ENCODE assay signal across 2 cellular contexts in the genomic region with DNA sequence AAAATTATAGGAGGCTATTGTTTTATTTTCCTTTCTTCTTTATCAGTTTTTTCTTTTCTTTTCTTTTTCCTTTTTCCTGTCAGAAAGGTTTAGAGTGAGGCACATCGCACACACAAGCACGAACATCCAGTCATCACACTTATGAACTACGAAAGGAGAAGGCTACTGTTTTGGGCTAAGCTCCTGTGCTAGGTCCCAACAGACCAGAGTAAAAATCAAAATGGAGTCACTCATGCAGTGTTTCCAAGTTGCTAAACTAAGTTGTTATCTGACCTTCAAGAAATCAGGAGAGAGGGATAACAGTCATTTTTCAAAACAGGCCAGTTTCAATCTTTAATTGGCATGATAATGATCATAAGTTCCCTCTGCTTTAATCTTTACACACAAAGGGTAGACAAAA.
TF ChIP-seq lines count a peak whose summit lies in the region.

No MANE protein-coding gene starts in this region.

TF ChIP-seq in GM23338, 12 proteins besides CTCF, POLR2A, EP300 and RAD21 (continued from another document):
- TF ChIP-seq, protein P1, sequence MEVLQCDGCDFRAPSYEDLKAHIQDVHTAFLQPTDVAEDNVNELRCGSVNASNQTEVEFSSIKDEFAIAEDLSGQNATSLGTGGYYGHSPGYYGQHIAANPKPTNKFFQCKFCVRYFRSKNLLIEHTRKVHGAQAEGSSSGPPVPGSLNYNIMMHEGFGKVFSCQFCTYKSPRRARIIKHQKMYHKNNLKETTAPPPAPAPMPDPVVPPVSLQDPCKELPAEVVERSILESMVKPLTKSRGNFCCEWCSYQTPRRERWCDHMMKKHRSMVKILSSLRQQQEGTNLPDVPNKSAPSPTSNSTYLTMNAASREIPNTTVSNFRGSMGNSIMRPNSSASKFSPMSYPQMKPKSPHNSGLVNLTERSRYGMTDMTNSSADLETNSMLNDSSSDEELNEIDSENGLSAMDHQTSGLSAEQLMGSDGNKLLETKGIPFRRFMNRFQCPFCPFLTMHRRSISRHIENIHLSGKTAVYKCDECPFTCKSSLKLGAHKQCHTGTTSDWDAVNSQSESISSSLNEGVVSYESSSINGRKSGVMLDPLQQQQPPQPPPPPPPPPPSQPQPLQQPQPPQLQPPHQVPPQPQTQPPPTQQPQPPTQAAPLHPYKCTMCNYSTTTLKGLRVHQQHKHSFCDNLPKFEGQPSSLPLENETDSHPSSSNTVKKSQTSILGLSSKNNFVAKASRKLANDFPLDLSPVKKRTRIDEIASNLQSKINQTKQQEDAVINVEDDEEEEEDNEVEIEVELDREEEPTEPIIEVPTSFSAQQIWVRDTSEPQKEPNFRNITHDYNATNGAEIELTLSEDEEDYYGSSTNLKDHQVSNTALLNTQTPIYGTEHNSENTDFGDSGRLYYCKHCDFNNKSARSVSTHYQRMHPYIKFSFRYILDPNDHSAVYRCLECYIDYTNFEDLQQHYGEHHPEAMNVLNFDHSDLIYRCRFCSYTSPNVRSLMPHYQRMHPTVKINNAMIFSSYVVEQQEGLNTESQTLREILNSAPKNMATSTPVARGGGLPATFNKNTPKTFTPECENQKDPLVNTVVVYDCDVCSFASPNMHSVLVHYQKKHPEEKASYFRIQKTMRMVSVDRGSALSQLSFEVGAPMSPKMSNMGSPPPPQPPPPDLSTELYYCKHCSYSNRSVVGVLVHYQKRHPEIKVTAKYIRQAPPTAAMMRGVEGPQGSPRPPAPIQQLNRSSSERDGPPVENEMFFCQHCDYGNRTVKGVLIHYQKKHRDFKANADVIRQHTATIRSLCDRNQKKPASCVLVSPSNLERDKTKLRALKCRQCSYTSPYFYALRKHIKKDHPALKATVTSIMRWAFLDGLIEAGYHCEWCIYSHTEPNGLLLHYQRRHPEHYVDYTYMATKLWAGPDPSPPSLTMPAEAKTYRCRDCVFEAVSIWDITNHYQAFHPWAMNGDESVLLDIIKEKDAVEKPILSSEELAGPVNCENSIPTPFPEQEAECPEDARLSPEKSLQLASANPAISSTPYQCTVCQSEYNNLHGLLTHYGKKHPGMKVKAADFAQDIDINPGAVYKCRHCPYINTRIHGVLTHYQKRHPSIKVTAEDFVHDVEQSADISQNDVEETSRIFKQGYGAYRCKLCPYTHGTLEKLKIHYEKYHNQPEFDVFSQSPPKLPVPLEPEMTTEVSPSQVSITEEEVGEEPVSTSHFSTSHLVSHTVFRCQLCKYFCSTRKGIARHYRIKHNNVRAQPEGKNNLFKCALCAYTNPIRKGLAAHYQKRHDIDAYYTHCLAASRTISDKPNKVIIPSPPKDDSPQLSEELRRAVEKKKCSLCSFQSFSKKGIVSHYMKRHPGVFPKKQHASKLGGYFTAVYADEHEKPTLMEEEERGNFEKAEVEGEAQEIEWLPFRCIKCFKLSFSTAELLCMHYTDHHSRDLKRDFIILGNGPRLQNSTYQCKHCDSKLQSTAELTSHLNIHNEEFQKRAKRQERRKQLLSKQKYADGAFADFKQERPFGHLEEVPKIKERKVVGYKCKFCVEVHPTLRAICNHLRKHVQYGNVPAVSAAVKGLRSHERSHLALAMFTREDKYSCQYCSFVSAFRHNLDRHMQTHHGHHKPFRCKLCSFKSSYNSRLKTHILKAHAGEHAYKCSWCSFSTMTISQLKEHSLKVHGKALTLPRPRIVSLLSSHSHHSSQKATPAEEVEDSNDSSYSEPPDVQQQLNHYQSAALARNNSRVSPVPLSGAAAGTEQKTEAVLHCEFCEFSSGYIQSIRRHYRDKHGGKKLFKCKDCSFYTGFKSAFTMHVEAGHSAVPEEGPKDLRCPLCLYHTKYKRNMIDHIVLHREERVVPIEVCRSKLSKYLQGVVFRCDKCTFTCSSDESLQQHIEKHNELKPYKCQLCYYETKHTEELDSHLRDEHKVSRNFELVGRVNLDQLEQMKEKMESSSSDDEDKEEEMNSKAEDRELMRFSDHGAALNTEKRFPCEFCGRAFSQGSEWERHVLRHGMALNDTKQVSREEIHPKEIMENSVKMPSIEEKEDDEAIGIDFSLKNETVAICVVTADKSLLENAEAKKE (CRISPR knock-in tag; IDR thresholded peaks at IDR 0.05) = no peak
TF ChIP-seq in GM23338: peak in this region for 0.

TF ChIP-seq in K562, 482 proteins besides CTCF, POLR2A, EP300 and RAD21 (continued from another document and continues in another):
- TF ChIP-seq YBX1 (IDR thresholded peaks at IDR 0.05) (no peak), MED1 (CRISPR knock-in tag; IDR thresholded peaks at IDR 0.05; ENCODE audit: borderline replicate concordance) (no peak), DDX20 (tag; IDR thresholded peaks at IDR 0.05; ENCODE audit: low read depth) (0 out of 2 replicates have a peak, but pooled peaks have one; percentile 19), MECOM (CRISPR knock-in tag; IDR thresholded peaks at IDR 0.05) (0 out of 2 replicates have a peak, but pooled peaks have one; percentile 45), XRCC3 (IDR thresholded peaks at IDR 0.05) (no peak), ARID2 (IDR thresholded peaks at IDR 0.05) (no peak), FOXK1 (CRISPR knock-in tag; IDR thresholded peaks at IDR 0.05; ENCODE audit: borderline replicate concordance) (no peak), MXI1 (IDR thresholded peaks at IDR 0.05; ENCODE audit: low read depth, low read length) (no peak), SMARCC2 (IDR thresholded peaks at IDR 0.05; ENCODE audit: low read depth) (no peak), TCF3 (CRISPR knock-in tag; IDR thresholded peaks at IDR 0.05) (no peak), ZNF586 (CRISPR knock-in tag; conservative IDR thresholded peaks at IDR 0.05) (no peak), HDAC6 (IDR thresholded peaks at IDR 0.05; ENCODE audit: low read depth, low read length) (no peak), KLF6 (CRISPR knock-in tag; IDR thresholded peaks at IDR 0.05; ENCODE audit: borderline replicate concordance) (peak; percentile 20; the same call in 1 of the 2 replicates), HDGF (IDR thresholded peaks at IDR 0.05) (no peak), NCOA2 (IDR thresholded peaks at IDR 0.05; ENCODE audit: partially characterized antibody in 2 of 2) (no peak)
- TF ChIP-seq, protein P2, sequence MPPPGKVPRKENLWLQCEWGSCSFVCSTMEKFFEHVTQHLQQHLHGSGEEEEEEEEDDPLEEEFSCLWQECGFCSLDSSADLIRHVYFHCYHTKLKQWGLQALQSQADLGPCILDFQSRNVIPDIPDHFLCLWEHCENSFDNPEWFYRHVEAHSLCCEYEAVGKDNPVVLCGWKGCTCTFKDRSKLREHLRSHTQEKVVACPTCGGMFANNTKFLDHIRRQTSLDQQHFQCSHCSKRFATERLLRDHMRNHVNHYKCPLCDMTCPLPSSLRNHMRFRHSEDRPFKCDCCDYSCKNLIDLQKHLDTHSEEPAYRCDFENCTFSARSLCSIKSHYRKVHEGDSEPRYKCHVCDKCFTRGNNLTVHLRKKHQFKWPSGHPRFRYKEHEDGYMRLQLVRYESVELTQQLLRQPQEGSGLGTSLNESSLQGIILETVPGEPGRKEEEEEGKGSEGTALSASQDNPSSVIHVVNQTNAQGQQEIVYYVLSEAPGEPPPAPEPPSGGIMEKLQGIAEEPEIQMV (tag; conservative IDR thresholded peaks at IDR 0.05; ENCODE audit: low read depth) = 0 out of 2 replicates have a peak, but pooled peaks have one; percentile 24
- TF ChIP-seq, protein P3, sequence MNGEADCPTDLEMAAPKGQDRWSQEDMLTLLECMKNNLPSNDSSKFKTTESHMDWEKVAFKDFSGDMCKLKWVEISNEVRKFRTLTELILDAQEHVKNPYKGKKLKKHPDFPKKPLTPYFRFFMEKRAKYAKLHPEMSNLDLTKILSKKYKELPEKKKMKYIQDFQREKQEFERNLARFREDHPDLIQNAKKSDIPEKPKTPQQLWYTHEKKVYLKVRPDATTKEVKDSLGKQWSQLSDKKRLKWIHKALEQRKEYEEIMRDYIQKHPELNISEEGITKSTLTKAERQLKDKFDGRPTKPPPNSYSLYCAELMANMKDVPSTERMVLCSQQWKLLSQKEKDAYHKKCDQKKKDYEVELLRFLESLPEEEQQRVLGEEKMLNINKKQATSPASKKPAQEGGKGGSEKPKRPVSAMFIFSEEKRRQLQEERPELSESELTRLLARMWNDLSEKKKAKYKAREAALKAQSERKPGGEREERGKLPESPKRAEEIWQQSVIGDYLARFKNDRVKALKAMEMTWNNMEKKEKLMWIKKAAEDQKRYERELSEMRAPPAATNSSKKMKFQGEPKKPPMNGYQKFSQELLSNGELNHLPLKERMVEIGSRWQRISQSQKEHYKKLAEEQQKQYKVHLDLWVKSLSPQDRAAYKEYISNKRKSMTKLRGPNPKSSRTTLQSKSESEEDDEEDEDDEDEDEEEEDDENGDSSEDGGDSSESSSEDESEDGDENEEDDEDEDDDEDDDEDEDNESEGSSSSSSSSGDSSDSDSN (IDR thresholded peaks at IDR 0.05; ENCODE audit: borderline replicate concordance in 1 of 2, low read depth in 2 of 2, low read length in 2 of 2) = no peak
- TF ChIP-seq, protein P4, sequence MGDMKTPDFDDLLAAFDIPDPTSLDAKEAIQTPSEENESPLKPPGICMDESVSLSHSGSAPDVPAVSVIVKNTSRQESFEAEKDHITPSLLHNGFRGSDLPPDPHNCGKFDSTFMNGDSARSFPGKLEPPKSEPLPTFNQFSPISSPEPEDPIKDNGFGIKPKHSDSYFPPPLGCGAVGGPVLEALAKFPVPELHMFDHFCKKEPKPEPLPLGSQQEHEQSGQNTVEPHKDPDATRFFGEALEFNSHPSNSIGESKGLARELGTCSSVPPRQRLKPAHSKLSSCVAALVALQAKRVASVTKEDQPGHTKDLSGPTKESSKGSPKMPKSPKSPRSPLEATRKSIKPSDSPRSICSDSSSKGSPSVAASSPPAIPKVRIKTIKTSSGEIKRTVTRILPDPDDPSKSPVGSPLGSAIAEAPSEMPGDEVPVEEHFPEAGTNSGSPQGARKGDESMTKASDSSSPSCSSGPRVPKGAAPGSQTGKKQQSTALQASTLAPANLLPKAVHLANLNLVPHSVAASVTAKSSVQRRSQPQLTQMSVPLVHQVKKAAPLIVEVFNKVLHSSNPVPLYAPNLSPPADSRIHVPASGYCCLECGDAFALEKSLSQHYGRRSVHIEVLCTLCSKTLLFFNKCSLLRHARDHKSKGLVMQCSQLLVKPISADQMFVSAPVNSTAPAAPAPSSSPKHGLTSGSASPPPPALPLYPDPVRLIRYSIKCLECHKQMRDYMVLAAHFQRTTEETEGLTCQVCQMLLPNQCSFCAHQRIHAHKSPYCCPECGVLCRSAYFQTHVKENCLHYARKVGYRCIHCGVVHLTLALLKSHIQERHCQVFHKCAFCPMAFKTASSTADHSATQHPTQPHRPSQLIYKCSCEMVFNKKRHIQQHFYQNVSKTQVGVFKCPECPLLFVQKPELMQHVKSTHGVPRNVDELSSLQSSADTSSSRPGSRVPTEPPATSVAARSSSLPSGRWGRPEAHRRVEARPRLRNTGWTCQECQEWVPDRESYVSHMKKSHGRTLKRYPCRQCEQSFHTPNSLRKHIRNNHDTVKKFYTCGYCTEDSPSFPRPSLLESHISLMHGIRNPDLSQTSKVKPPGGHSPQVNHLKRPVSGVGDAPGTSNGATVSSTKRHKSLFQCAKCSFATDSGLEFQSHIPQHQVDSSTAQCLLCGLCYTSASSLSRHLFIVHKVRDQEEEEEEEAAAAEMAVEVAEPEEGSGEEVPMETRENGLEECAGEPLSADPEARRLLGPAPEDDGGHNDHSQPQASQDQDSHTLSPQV (IDR thresholded peaks at IDR 0.05) = peak; percentile 51; the same call in 1 of the 2 replicates
- TF ChIP-seq, protein P5, sequence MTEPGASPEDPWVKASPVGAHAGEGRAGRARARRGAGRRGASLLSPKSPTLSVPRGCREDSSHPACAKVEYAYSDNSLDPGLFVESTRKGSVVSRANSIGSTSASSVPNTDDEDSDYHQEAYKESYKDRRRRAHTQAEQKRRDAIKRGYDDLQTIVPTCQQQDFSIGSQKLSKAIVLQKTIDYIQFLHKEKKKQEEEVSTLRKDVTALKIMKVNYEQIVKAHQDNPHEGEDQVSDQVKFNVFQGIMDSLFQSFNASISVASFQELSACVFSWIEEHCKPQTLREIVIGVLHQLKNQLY (CRISPR knock-in tag; conservative IDR thresholded peaks at IDR 0.05) = no peak
- TF ChIP-seq, protein P6, sequence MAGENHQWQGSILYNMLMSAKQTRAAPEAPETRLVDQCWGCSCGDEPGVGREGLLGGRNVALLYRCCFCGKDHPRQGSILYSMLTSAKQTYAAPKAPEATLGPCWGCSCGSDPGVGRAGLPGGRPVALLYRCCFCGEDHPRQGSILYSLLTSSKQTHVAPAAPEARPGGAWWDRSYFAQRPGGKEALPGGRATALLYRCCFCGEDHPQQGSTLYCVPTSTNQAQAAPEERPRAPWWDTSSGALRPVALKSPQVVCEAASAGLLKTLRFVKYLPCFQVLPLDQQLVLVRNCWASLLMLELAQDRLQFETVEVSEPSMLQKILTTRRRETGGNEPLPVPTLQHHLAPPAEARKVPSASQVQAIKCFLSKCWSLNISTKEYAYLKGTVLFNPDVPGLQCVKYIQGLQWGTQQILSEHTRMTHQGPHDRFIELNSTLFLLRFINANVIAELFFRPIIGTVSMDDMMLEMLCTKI (IDR thresholded peaks at IDR 0.05; ENCODE audit: partially characterized antibody) = no peak
- TF ChIP-seq, protein P7, sequence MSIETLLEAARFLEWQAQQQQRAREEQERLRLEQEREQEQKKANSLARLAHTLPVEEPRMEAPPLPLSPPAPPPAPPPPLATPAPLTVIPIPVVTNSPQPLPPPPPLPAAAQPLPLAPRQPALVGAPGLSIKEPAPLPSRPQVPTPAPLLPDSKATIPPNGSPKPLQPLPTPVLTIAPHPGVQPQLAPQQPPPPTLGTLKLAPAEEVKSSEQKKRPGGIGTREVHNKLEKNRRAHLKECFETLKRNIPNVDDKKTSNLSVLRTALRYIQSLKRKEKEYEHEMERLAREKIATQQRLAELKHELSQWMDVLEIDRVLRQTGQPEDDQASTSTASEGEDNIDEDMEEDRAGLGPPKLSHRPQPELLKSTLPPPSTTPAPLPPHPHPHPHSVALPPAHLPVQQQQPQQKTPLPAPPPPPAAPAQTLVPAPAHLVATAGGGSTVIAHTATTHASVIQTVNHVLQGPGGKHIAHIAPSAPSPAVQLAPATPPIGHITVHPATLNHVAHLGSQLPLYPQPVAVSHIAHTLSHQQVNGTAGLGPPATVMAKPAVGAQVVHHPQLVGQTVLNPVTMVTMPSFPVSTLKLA (conservative IDR thresholded peaks at IDR 0.05) = no peak
- TF ChIP-seq, protein P8, sequence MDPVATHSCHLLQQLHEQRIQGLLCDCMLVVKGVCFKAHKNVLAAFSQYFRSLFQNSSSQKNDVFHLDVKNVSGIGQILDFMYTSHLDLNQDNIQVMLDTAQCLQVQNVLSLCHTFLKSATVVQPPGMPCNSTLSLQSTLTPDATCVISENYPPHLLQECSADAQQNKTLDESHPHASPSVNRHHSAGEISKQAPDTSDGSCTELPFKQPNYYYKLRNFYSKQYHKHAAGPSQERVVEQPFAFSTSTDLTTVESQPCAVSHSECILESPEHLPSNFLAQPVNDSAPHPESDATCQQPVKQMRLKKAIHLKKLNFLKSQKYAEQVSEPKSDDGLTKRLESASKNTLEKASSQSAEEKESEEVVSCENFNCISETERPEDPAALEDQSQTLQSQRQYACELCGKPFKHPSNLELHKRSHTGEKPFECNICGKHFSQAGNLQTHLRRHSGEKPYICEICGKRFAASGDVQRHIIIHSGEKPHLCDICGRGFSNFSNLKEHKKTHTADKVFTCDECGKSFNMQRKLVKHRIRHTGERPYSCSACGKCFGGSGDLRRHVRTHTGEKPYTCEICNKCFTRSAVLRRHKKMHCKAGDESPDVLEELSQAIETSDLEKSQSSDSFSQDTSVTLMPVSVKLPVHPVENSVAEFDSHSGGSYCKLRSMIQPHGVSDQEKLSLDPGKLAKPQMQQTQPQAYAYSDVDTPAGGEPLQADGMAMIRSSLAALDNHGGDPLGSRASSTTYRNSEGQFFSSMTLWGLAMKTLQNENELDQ (CRISPR knock-in tag; IDR thresholded peaks at IDR 0.05; ENCODE audit: borderline replicate concordance) = no peak
